Comparison of ENCODE assay signal across 9 cellular contexts in genomic region chr10:113093188-113094113, GRCh38.
DNase-seq lines count a peak whose midpoint lies in the region; ATAC-seq and TF ChIP-seq lines count a peak whose summit lies in the region.
"Had no signal": no experiment of that assay in that cellular context is flagged by ENCODE, and none has a peak within 500 bp of the region (broad histone marks: within the 10 kb centered on the region; RNA-seq: fewer than 3 reads in every experiment).

No MANE protein-coding gene starts in this region.

- no peaks in the 10 kb centered on the region for H3K27me3 Mint-ChIP-seq in nephron (ENCODE audit: low read depth)
- H3K27me3 Mint-ChIP-seq: brain had no signal

- H3K4me3 ChIP-seq in astrocyte of the spinal cord (ENCODE audit: low read depth, low read length): no peak overlapping the region

- H3K36me3 Mint-ChIP-seq in nephron (ENCODE audit: low read depth): peaks cover 58% of the 10 kb centered on the region

- DNase-seq in astrocyte of the spinal cord (ENCODE audit: low read depth, low spot score) (peak; percentile 81), GDM1 (lab: John Stamatoyannopoulos, UW) (no peak), NOMO-1 treated with DMSO at 0.1 percent for 48 hours (lab: John Stamatoyannopoulos, UW; ENCODE audit: unreplicated experiment) (no peak), NCI-H526 (lab: John Stamatoyannopoulos, UW) (no peak)

- H3K4me1 Mint-ChIP-seq in nephron: peaks cover 18% of the 10 kb centered on the region

- peak overlapping the region in 2 of 3 experiments; percentile 3 to 28 for H3K27ac Mint-ChIP-seq in nephron

- H3K9me3 Mint-ChIP-seq in nephron: no peaks in the 10 kb centered on the region
- H3K9me3 Mint-ChIP-seq: brain had no signal

- TF ChIP-seq CTCF in astrocyte of the spinal cord (IDR thresholded peaks at IDR 0.05; ENCODE audit: low read depth, low read length) (no peak), nephron (IDR thresholded peaks at IDR 0.05; ENCODE audit: unreplicated experiment in 3 of 3) (no peak)

- in situ Hi-C loops in astrocyte of the spinal cord (cut with HindIII; ENCODE audit: low sequenced_read_pairs): no loop called here

- no peak overlapping the region for H3K4me3 Mint-ChIP-seq in nephron
- H3K4me3 Mint-ChIP-seq: brain had no signal

- ATAC-seq in GM18519 (IDR thresholded peaks at IDR 0.05; ENCODE audit: low FRiP score, unreplicated experiment) (peak; percentile 56), HG03378 (IDR thresholded peaks at IDR 0.05; ENCODE audit: unreplicated experiment) (peak; percentile 55), HG02588 (IDR thresholded peaks at IDR 0.05; ENCODE audit: unreplicated experiment) (no peak)
